Comparison of ENCODE assay signal across 1 cellular context in the genomic region with DNA sequence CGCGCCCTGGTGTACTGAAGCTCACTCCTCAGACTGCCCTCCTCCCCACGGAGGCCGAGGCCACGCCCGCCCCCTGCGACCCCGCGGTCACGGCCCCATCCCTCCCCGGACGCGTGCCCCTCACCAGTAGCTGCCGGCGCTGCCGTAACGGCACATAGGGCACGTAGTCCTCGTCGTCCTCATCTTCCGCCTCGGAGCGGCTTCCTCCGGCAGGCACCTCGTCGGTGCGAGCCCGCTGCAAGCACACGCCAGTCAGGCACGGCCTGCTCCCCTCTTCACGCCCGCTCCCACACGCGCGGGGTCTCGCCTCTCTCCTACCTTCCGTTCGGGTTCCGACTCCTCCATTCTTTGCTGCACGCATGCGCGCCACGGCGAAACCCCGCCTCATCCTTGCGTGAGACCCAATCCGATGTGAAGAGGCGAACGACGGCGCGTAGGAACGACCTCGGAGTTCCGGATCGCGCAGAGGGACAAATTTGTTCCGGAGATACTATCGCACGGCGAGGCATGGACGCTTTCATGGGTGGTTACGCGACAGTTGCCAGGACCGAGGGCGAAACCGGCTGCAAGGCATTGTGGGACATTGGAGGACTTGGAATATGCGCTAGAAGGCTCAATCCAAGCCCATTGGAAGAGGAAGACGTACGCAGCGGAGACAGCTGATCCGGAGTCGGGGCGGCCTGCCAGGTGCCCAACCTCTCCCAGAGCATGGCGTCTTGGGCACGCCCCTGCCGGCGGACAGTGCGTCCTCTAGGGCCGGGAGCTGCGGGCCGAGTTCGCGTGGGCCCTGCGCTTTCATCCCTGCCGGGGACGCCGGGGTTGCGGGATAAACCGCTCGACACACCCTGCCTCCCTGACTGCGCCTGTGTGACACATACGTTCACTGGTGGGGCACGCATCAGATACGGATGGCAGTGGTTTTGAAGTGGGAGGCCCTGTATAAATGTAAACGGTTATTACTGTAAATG.
A peak's percentile ranks its signal among the peaks of the same experiment; 100 is the strongest.
TF ChIP-seq lines count a peak whose summit lies in the region.

Gene DDX41, minus strand, starts transcription at position 361 of the 968 bp plus-strand sequence. Its CDS starts 16 bp downstream, at position 345.

TF ChIP-seq in SK-N-SH, 30 proteins besides CTCF, POLR2A, EP300 and RAD21 (continued from another document):
- TF ChIP-seq USF2 (IDR thresholded peaks at IDR 0.05; ENCODE audit: borderline replicate concordance, low read depth, low read length), result no peak
- TF ChIP-seq, protein P1, sequence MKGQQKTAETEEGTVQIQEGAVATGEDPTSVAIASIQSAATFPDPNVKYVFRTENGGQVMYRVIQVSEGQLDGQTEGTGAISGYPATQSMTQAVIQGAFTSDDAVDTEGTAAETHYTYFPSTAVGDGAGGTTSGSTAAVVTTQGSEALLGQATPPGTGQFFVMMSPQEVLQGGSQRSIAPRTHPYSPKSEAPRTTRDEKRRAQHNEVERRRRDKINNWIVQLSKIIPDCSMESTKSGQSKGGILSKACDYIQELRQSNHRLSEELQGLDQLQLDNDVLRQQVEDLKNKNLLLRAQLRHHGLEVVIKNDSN (IDR thresholded peaks at IDR 0.05; ENCODE audit: borderline replicate concordance, low read depth), result no peak
- peak; percentile 100 for TF ChIP-seq GATA2 (CRISPR knock-in tag; IDR thresholded peaks at IDR 0.05)
- no peak for TF ChIP-seq FOXM1 (IDR thresholded peaks at IDR 0.05; ENCODE audit: low read depth)
- TF ChIP-seq TCF12 (IDR thresholded peaks at IDR 0.05), result peak; percentile 60; the same call in 1 of the 2 replicates
- TF ChIP-seq FOXJ3 (CRISPR knock-in tag; IDR thresholded peaks at IDR 0.05), result 0 out of 2 replicates have a peak, but pooled peaks have one; percentile 50
- peak; percentile 54; the same call in 1 of the 2 replicates for TF ChIP-seq REST (IDR thresholded peaks at IDR 0.05; ENCODE audit: low read depth, low read length)
- TF ChIP-seq RFX5 (IDR thresholded peaks at IDR 0.05; ENCODE audit: low read length), result peak; percentile 96
- peak; percentile 93; the same call in 1 of the 2 replicates for TF ChIP-seq SIN3A (IDR thresholded peaks at IDR 0.05; ENCODE audit: borderline replicate concordance, low read depth, low read length)
- TF ChIP-seq CHD2 (IDR thresholded peaks at IDR 0.05; ENCODE audit: low read length, partially characterized antibody), result peak; percentile 96
- peak; percentile 78; the same call in 1 of the 2 replicates for TF ChIP-seq POLR2AphosphoS5 (IDR thresholded peaks at IDR 0.05; ENCODE audit: low read depth, low read length)
- TF ChIP-seq IRF3 (IDR thresholded peaks at IDR 0.05; ENCODE audit: low read depth, low read length), result no peak
- peak; percentile 49; the same call in 1 of the 2 replicates for TF ChIP-seq NFIC (IDR thresholded peaks at IDR 0.05; ENCODE audit: borderline replicate concordance)
- TF ChIP-seq EZH2phosphoT487 (IDR thresholded peaks at IDR 0.05; ENCODE audit: borderline replicate concordance, low read depth), result no peak
- TF ChIP-seq MEF2A (IDR thresholded peaks at IDR 0.05; ENCODE audit: borderline replicate concordance, low read depth), result no peak
- peak; percentile 84 for TF ChIP-seq ELF1 (IDR thresholded peaks at IDR 0.05)
- peak; percentile 97 for TF ChIP-seq MXI1 (IDR thresholded peaks at IDR 0.05; ENCODE audit: low read depth, low read length)
- no peak for TF ChIP-seq TEAD4 (IDR thresholded peaks at IDR 0.05; ENCODE audit: borderline replicate concordance, insufficient read depth)
- TF ChIP-seq TAF1 (IDR thresholded peaks at IDR 0.05; ENCODE audit: borderline replicate concordance, low read depth, low read length), result 0 out of 2 replicates have a peak, but pooled peaks have one; percentile 8
